Comparison of ENCODE assay signal across 1 cellular context in the genomic region with DNA sequence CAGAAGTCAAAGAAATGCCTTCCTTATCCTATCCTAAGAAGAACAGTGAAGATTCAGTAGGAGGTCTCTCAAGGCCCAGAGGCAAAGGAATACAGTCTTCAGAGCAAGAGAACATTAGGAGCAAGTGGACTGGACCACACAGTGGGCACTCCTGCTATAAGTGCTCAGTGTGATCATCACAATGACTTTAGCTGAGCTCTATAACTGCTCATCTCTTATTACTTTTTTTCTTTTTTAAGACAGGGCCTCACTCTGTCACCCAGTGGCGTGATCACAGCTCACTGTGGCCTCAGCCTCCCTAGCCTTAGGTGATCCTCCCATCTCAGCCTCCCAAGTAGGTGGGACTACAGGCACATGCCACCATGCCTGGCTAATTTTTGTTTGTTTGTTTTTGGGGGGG.
TF ChIP-seq lines count a peak whose summit lies in the region.

No MANE protein-coding gene starts in this region.

TF ChIP-seq in endothelial cell of umbilical vein, 7 proteins besides CTCF, POLR2A, EP300 and RAD21 (continued from another document):
- no peak for TF ChIP-seq JUN (IDR thresholded peaks at IDR 0.05; ENCODE audit: borderline replicate concordance, insufficient read depth, insufficient read length, low read depth)
- TF ChIP-seq MYC (IDR thresholded peaks at IDR 0.05; ENCODE audit: low read depth, low read length): no peak
- peak; percentile 22 for TF ChIP-seq POLR2AphosphoS5 (IDR thresholded peaks at IDR 0.05; ENCODE audit: insufficient read depth, low read depth, low read length)
